In the genomic region with DNA sequence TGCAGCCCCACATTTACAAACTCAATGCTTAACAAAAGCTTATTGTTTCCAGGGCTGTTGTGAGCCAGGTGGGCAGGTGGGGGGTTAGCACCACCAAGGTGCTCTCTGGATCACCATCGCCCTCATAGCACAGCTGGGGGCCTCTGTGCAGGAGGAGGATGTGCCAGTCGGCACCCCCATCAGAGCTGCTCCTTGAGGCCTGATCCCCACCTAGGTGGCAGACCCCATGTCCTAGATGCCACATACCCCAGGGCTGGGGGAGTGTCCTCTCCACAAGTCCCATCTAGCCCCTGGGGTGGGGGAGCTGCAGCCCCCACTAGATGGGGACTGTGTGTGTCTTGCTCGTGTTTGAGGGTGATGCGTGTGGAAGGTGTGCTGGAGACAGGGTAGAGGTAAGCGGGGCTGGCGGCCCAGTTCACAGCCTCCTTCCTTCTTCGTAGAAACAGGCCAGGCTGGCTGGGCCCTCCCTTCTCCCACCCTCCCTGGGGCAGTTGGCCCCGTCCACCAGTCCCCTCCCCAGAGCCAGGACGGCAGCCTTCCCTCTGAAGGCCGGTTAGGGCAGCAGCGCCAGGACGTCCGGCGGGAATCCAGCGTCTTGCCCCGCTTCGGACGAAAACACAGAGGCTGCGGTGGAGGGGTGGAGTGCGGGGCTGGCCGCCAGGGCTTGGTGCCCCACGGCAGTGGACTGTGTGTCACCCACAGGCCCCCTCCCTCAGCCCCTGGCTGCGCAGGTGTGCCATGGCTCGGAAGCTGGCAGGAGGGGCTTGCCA, we compare ENCODE assay signal across 25 cellular contexts. TPM values are rescaled to one million over a fixed set of nuclear protein-coding genes. Genes with fewer than 3 reads are reported as not detected.
DNase-seq lines count a peak whose midpoint lies in the region; ATAC-seq and TF ChIP-seq lines count a peak whose summit lies in the region.
"Had no signal": no experiment of that assay in that cellular context is flagged by ENCODE, and none has a peak within 500 bp of the region (broad histone marks: within the 10 kb centered on the region; RNA-seq: fewer than 3 reads in every experiment).

No MANE protein-coding gene starts in this region.

- H3K36me3 Mint-ChIP-seq in neural progenitor cell, result no peaks in the 10 kb centered on the region
- H3K36me3 Mint-ChIP-seq: IgD-negative memory B cell had no signal

- no peaks in the 10 kb centered on the region for H3K9me3 ChIP-seq in right cardiac atrium (ENCODE audit: control insufficient read depth, low read length)
- H3K9me3 ChIP-seq in neural progenitor cell (ENCODE audit: low read depth), result no peaks in the 10 kb centered on the region
- no peaks in the 10 kb centered on the region for H3K9me3 ChIP-seq in vagina
- H3K9me3 ChIP-seq: BE2C, neutrophil, SJCRH30 had no signal

- no peak overlapping the region for H2AFZ ChIP-seq in neural progenitor cell (replicated peaks)

- TF ChIP-seq CTCF in neural progenitor cell (IDR thresholded peaks at IDR 0.05), result no peak
- no peak for TF ChIP-seq CTCF in vagina (IDR thresholded peaks at IDR 0.05)

- H3K27me3 ChIP-seq in right cardiac atrium (ENCODE audit: control insufficient read depth, insufficient read depth) (no peaks in the 10 kb centered on the region), neural progenitor cell (peaks cover 86% of the 10 kb centered on the region), vagina (peaks cover 27% of the 10 kb centered on the region)

- no peak overlapping the region for H3K27ac Mint-ChIP-seq in neural progenitor cell
- H3K27ac Mint-ChIP-seq: activated B cell treated with CpG ODN at 0.5 μM for 24 hours; activated CD8-positive, alpha-beta T cell treated with anti-CD3 and anti-CD28 coated beads, Interleukin-2, amount 10 ng/mL, durations not matched to agents 7 days and 5 days; activated naive CD8-positive, alpha-beta T cell treated with anti-CD3 and anti-CD28 coated beads, Interleukin-2, amount 50 U/mL, for 24 hours; IgD-negative memory B cell had no signal

- peaks cover 27% of the 10 kb centered on the region for H3K4me1 Mint-ChIP-seq in neural progenitor cell

- H3K79me2 ChIP-seq in neural progenitor cell (ENCODE audit: low read depth), result no peaks in the 10 kb centered on the region

- no peak for TF ChIP-seq POLR2A in vagina (IDR thresholded peaks at IDR 0.05)

- H3K4me3 ChIP-seq in right cardiac atrium (ENCODE audit: low read length) (no peak overlapping the region), neural progenitor cell (no peak overlapping the region), vagina (no peak overlapping the region)
- H3K4me3 ChIP-seq: GM12878, SJCRH30 had no signal

- peaks cover 9% of the 10 kb centered on the region for H3F3A ChIP-seq in neural progenitor cell (ENCODE audit: low read depth)

- H3K27me3 Mint-ChIP-seq in neural progenitor cell (ENCODE audit: insufficient read depth, low read depth), result peaks cover 34% of the 10 kb centered on the region

- no peaks in the 10 kb centered on the region for H3K36me3 ChIP-seq in neural progenitor cell
- no peaks in the 10 kb centered on the region for H3K36me3 ChIP-seq in vagina
- H3K36me3 ChIP-seq: BE2C, neutrophil, SJCRH30 had no signal

- no peaks in the 10 kb centered on the region for H3K4me1 ChIP-seq in right cardiac atrium (ENCODE audit: control insufficient read depth, insufficient read depth, low read length)
- peaks cover 55% of the 10 kb centered on the region for H3K4me1 ChIP-seq in neural progenitor cell
- peaks cover 39% of the 10 kb centered on the region for H3K4me1 ChIP-seq in vagina
- H3K4me1 ChIP-seq: BE2C, SJCRH30 had no signal

- peak; percentile 40 for DNase-seq in Right ventricle myocardium superior
- DNase-seq in cardiac septum (ENCODE audit: low spot score), result no peak
- peak; percentile 17 to 45 (median 39) for DNase-seq in right cardiac atrium
- peak; percentile 52 for DNase-seq in neural progenitor cell (ENCODE audit: low spot score)
- DNase-seq in vagina (ENCODE audit: extremely low spot score in 2 of 2), result no peak
- no peak for DNase-seq in occipital lobe (lab: John Stamatoyannopoulos, UW)
- no peak for DNase-seq in NCI-H1694 (lab: John Stamatoyannopoulos, UW)
- DNase-seq in NCI-H524 (lab: John Stamatoyannopoulos, UW), result no peak
- DNase-seq: 8988T; activated B cell treated with CpG ODN at 0.5 μM for 24 hours; activated CD8-positive, alpha-beta T cell treated with anti-CD3 and anti-CD28 coated beads, Interleukin-2, amount 10 ng/mL, durations not matched to agents 7 days and 5 days; activated naive CD8-positive, alpha-beta T cell treated with anti-CD3 and anti-CD28 coated beads, Interleukin-2, amount 50 U/mL, for 24 hours; BE2C; cortex of kidney; foreskin melanocyte; GDM1; MV-4-11; NCI-H2081 treated with DMSO at 0.1 percent for 48 hours; NCI-H510A; SJCRH30; stimulated activated CD4-positive, alpha-beta T cell treated with anti-CD3 and anti-CD28 coated beads, Interleukin-4, amount 100 ng/mL, for 24 hours; T-helper 2 cell had no signal

- no peaks in the 10 kb centered on the region for H3K9me3 Mint-ChIP-seq in neural progenitor cell
- H3K9me3 Mint-ChIP-seq: activated B cell treated with CpG ODN at 0.5 μM for 24 hours; activated naive CD8-positive, alpha-beta T cell treated with anti-CD3 and anti-CD28 coated beads, Interleukin-2, amount 50 U/mL, for 24 hours; IgD-negative memory B cell had no signal

- peak overlapping the region; percentile 72 for H3K4me3 Mint-ChIP-seq in neural progenitor cell
- H3K4me3 Mint-ChIP-seq: activated B cell treated with CpG ODN at 0.5 μM for 24 hours; activated CD8-positive, alpha-beta T cell treated with anti-CD3 and anti-CD28 coated beads, Interleukin-2, amount 10 ng/mL, durations not matched to agents 7 days and 5 days; activated naive CD8-positive, alpha-beta T cell treated with anti-CD3 and anti-CD28 coated beads, Interleukin-2, amount 50 U/mL, for 24 hours; IgD-negative memory B cell had no signal

- ATAC-seq in Right ventricle myocardium superior (ENCODE audit: poor library complexity) (peak; percentile 1), right cardiac atrium (no peak)
- ATAC-seq: activated CD8-positive, alpha-beta T cell treated with anti-CD3 and anti-CD28 coated beads, Interleukin-2, amount 10 ng/mL, durations not matched to agents 7 days and 5 days; activated naive CD8-positive, alpha-beta T cell treated with anti-CD3 and anti-CD28 coated beads, Interleukin-2, amount 50 U/mL, for 24 hours; GM12878 had no signal

- intact Hi-C loops in Right ventricle myocardium superior (cut with DNase I), result loop anchor here (5.0 kb wide), 1 partner anchor 280 kb away; no protein-coding TSS in a partner anchor
- intact Hi-C loops in cardiac septum (cut with DNase I), result no loop called here
- intact Hi-C loops in right cardiac atrium (cut with DNase I), result loop anchor here (5.0 to 10.0 kb wide), 4 partner anchors 202 to 212 kb away; no protein-coding TSS in a partner anchor
- intact Hi-C loops in vagina (cut with DNase I), result loop anchor here (10.0 kb wide), 2 partner anchors 202 to 242 kb away; no protein-coding TSS in a partner anchor

- H3K4me2 ChIP-seq in neural progenitor cell, result peak overlapping the region; percentile 84

- no peak overlapping the region for H3K9ac ChIP-seq in neural progenitor cell

- no peak overlapping the region for H3K27ac ChIP-seq in right cardiac atrium (ENCODE audit: low read length)
- H3K27ac ChIP-seq in neural progenitor cell, result no peak overlapping the region
- peak overlapping the region; percentile 3 for H3K27ac ChIP-seq in vagina
- H3K27ac ChIP-seq: neutrophil, SJCRH30 had no signal

- peaks cover 43% of the 10 kb centered on the region for H4K20me1 ChIP-seq in neural progenitor cell (ENCODE audit: low read depth)

- 49% methylated on average over 24 of the region's 24 CpGs for WGBS in right cardiac atrium

RNA-seq across cellular contexts. Expression of a gene that starts 3.4 kb away (rescaled TPM):
- total RNA-seq in Right ventricle myocardium superior, result 14.2 TPM
- 12.9 TPM for total RNA-seq in cardiac septum
- 1 to 10 TPM; 1.1 to 2.9 (median 1.8) TPM for total RNA-seq in right cardiac atrium
- 1.9 TPM for polyA plus RNA-seq in right cardiac atrium
- total RNA-seq in neural progenitor cell (ENCODE audit: low replicate concordance), result 1.9 and 2.0 TPM in 2 replicates
- total RNA-seq in vagina, result 3.9 TPM
- total RNA-seq in occipital lobe, result 6.7 TPM
- total RNA-seq: activated B cell treated with CpG ODN at 0.5 μM for 24 hours had no signal
- polyA plus RNA-seq: GM12878, IgD-negative memory B cell had no signal

RNA-seq across cellular contexts. Expression of a gene that starts 51.1 kb away (rescaled TPM):
- total RNA-seq in Right ventricle myocardium superior (not detected), cardiac septum (not detected), right cardiac atrium (not detected), neural progenitor cell (ENCODE audit: low replicate concordance) (not detected in 2 replicates), vagina (not detected), occipital lobe (not detected)
- not detected for polyA plus RNA-seq in right cardiac atrium
- total RNA-seq: activated B cell treated with CpG ODN at 0.5 μM for 24 hours; activated CD8-positive, alpha-beta T cell treated with anti-CD3 and anti-CD28 coated beads, Interleukin-2, amount 10 ng/mL, durations not matched to agents 7 days and 5 days; GM12878; SJCRH30 had no signal
- polyA plus RNA-seq: GM12878, IgD-negative memory B cell had no signal

Comparison
In these comparisons a context has a peak if more than half of its experiments do, and no peak if none do; other contexts are left out.
1. DNase-seq: peak in Right ventricle myocardium superior (single experiment), right cardiac atrium (3 of 3) and neural progenitor cell (single experiment); none in cardiac septum (single experiment), vagina (0 of 2), occipital lobe (single experiment), NCI-H1694 (single experiment) and NCI-H524 (0 of 2).